In the genomic region with DNA sequence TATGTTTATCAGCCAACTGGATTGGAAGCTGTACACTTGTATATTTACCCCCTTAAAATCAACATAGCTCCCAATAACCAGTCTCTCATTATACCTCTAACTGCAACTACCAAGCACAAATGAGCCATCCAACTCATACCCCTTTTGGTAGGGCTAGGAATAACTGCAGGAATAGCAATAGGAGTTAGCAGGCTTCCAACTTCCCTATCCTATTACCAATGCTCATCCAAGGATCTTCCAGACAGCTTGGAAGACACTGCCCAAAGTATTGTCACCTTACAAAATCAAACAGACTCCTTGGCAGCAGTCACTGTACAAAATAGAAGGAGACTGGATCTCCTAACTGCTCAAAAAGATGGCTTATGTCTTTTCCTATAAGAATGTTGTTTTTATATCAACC, we compare ENCODE assay signal across 28 cellular contexts.
"Had no signal": no experiment of that assay in that cellular context is flagged by ENCODE, and none has a peak within 500 bp of the region (broad histone marks: within the 10 kb centered on the region; RNA-seq: fewer than 3 reads in every experiment).

No MANE protein-coding gene starts in this region.

- H3K27me3 ChIP-seq: stomach, suprapubic skin, testis, thyroid gland, tibial artery, tibial nerve, transverse colon, upper lobe of left lung, upper lobe of right lung, uterus, vagina had no signal

- H3K9me3 ChIP-seq: suprapubic skin, testis, thoracic aorta, thyroid gland, tibial artery, tibial nerve, transverse colon, upper lobe of left lung, upper lobe of right lung, uterus, vagina had no signal

- H3K9me3 Mint-ChIP-seq: stimulated activated naive CD8-positive, alpha-beta T cell treated with anti-CD3 and anti-CD28 coated beads, Interleukin-15, Interleukin-2, amounts not matched to agents 100 ng/mL and 50 ng/mL, for 24 hours had no signal

- H3K4me1 Mint-ChIP-seq: stimulated activated memory B cell treated with anti-CD40 and anti-IgM and Interleukin-4, amounts not matched to agents 10 μg/mL and 1 μg/mL and 100 μg/mL, for 72 hours; stimulated activated naive CD8-positive, alpha-beta T cell treated with anti-CD3 and anti-CD28 coated beads, Interleukin-15, amount 100 ng/mL, for 72 hours had no signal

- H3K27me3 Mint-ChIP-seq: stimulated activated memory B cell treated with anti-CD40 and anti-IgM and Interleukin-4, amounts not matched to agents 10 μg/mL and 1 μg/mL and 100 μg/mL, for 72 hours; stimulated activated naive B cell treated with anti-CD40 and anti-IgM and Interleukin-4, amounts not matched to agents 10 μg/mL and 1 μg/mL and 100 μg/mL, for 72 hours; stimulated activated naive CD8-positive, alpha-beta T cell treated with anti-CD3 and anti-CD28 coated beads, Interleukin-15, amount 100 ng/mL, for 72 hours; stimulated activated naive CD8-positive, alpha-beta T cell treated with anti-CD3 and anti-CD28 coated beads, Interleukin-15, Interleukin-2, amounts not matched to agents 100 ng/mL and 50 ng/mL, for 24 hours; type B pancreatic cell had no signal

- H3K4me3 ChIP-seq: stomach, suprapubic skin, testis, thoracic aorta, thyroid gland, tibial artery, tibial nerve, transverse colon, upper lobe of left lung, upper lobe of right lung, uterus, vagina had no signal

- H3K4me3 Mint-ChIP-seq: stimulated activated effector memory CD8-positive, alpha-beta T cell treated with anti-CD3 and anti-CD28 coated beads, Interleukin-12 subunit alpha, Interleukin-12 subunit beta, amount 100 ng/mL, for 72 hours; stimulated activated memory B cell treated with anti-CD40 and anti-IgM and Interleukin-4, amounts not matched to agents 10 μg/mL and 1 μg/mL and 100 μg/mL, for 72 hours; stimulated activated naive B cell treated with anti-CD40 and anti-IgM and Interleukin-4, amounts not matched to agents 10 μg/mL and 1 μg/mL and 100 μg/mL, for 72 hours; stimulated activated naive CD8-positive, alpha-beta T cell treated with anti-CD3 and anti-CD28 coated beads, Interleukin-15, amount 100 ng/mL, for 72 hours; stimulated activated naive CD8-positive, alpha-beta T cell treated with anti-CD3 and anti-CD28 coated beads, Interleukin-15, Interleukin-2, amounts not matched to agents 100 ng/mL and 50 ng/mL, for 24 hours; type B pancreatic cell had no signal

- H3K27ac Mint-ChIP-seq: stimulated activated effector memory CD8-positive, alpha-beta T cell treated with anti-CD3 and anti-CD28 coated beads, Interleukin-12 subunit alpha, Interleukin-12 subunit beta, amount 100 ng/mL, for 72 hours; stimulated activated memory B cell treated with anti-CD40 and anti-IgM and Interleukin-4, amounts not matched to agents 10 μg/mL and 1 μg/mL and 100 μg/mL, for 72 hours; stimulated activated naive B cell treated with anti-CD40 and anti-IgM and Interleukin-4, amounts not matched to agents 10 μg/mL and 1 μg/mL and 100 μg/mL, for 72 hours; stimulated activated naive CD8-positive, alpha-beta T cell treated with anti-CD3 and anti-CD28 coated beads, Interleukin-15, amount 100 ng/mL, for 72 hours; stimulated activated naive CD8-positive, alpha-beta T cell treated with anti-CD3 and anti-CD28 coated beads, Interleukin-15, Interleukin-2, amounts not matched to agents 100 ng/mL and 50 ng/mL, for 24 hours; type B pancreatic cell had no signal

- H3K27ac ChIP-seq: stomach, suprapubic skin, testis, thoracic aorta, thyroid gland, tibial artery, tibial nerve, transverse colon, upper lobe of left lung, upper lobe of right lung, uterus, vagina had no signal

- H3K4me1 ChIP-seq: stomach, suprapubic skin, testis, tibial artery, transverse colon, upper lobe of right lung, uterus, vagina had no signal

- ATAC-seq: stimulated activated effector memory CD8-positive, alpha-beta T cell treated with anti-CD3 and anti-CD28 coated beads, Interleukin-12 subunit alpha, Interleukin-12 subunit beta, amount 100 ng/mL, for 72 hours; stimulated activated memory B cell treated with anti-CD40 and anti-IgM and Interleukin-4, amounts not matched to agents 10 μg/mL and 1 μg/mL and 100 μg/mL, for 72 hours; stimulated activated naive B cell treated with anti-CD40 and anti-IgM and Interleukin-4, amounts not matched to agents 10 μg/mL and 1 μg/mL and 100 μg/mL, for 72 hours; stimulated activated naive CD8-positive, alpha-beta T cell treated with anti-CD3 and anti-CD28 coated beads, Interleukin-15, amount 100 ng/mL, for 72 hours; stimulated activated naive CD8-positive, alpha-beta T cell treated with anti-CD3 and anti-CD28 coated beads, Interleukin-15, Interleukin-2, amounts not matched to agents 100 U/mL and 50 U/mL, for 24 hours; upper lobe of right lung had no signal

- DNase-seq: stimulated activated CD4-positive, alpha-beta T cell treated with anti-CD3 and anti-CD28 coated beads, Interleukin-2, amount 100 ng/mL, for 48 hours; stimulated activated CD4-positive, alpha-beta T cell treated with anti-CD3 and anti-CD28 coated beads, Interleukin-4, amount 100 ng/mL, for 1 hour; stimulated activated CD4-positive, alpha-beta T cell treated with anti-CD3 and anti-CD28 coated beads, Interleukin-4, amount 100 ng/mL, for 24 hours; stimulated activated CD4-positive, alpha-beta T cell treated with anti-CD3 and anti-CD28 coated beads, Interleukin-4, amount 100 ng/mL, for 4 hours; stimulated activated CD8-positive, alpha-beta memory T cell treated with anti-CD3 and anti-CD28 coated beads, Interleukin-4, amount 100 ng/mL, for 48 hours; stimulated activated naive B cell treated with anti-CD40 and anti-IgM and Interleukin-4, amounts not matched to agents 10 μg/mL and 1 μg/mL and 100 μg/mL, for 72 hours; stimulated activated naive CD4-positive, alpha-beta T cell; stimulated activated naive CD4-positive, alpha-beta T cell treated with Interleukin-2 at 50 U/mL for 16 hours; stimulated activated naive CD8-positive, alpha-beta T cell treated with anti-CD3 and anti-CD28 coated beads, Interleukin-15, amount 100 ng/mL, for 72 hours; stimulated activated naive CD8-positive, alpha-beta T cell treated with anti-CD3 and anti-CD28 coated beads, Interleukin-15, Interleukin-2, amounts not matched to agents 100 U/mL and 50 U/mL, for 24 hours; stomach; substantia nigra; testis; thyroid gland; tibial artery; transverse colon; trophoblast cell; upper lobe of left lung; upper lobe of right lung; uterus had no signal

- H3K36me3 ChIP-seq: uterus had no signal
